In the genomic region with DNA sequence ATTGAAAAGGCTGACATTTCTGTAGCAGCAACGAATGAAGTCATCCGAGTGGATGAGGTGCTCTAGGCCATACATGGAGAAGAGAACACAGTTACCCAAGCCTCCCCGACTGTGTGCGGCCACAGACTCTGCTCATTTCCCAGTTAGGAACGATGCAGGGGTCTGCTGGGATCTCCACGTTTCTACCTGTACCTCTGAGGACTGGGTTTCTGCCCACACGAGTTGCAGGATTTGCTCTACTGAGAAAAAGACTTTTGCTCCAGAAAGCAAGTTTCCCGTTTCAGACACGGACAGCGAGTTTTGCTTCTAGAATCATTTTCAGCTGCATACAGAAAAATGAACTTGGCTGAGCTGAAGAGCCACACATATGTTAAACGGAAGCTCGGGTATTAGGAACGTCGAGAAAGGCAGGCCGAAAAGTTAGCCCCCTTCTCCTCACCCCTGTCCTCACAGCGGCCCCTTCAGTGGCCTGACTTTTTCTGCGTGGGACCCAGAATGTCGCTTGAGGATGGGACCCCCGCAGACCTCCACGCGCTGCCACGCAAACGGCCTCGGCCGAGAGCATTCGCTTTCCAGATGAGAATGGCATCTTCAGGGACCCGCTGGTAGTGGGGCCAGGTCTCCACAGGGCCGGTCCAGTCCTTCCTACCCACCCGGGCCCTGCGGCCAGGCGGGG, we compare ENCODE assay signal across 8 cellular contexts. TPM values are rescaled to one million over a fixed set of nuclear protein-coding genes. Genes with fewer than 3 reads are reported as not detected.
DNase-seq lines count a peak whose midpoint lies in the region; ATAC-seq and TF ChIP-seq lines count a peak whose summit lies in the region.

No MANE protein-coding gene starts in this region.

- H3K4me3 Mint-ChIP-seq in GM23338 (peak overlapping the region; percentile 71), activated B cell treated with CpG ODN at 0.5 μM for 24 hours (peak overlapping the region; percentile 77)

- H3K27ac Mint-ChIP-seq in GM23338 (no peak overlapping the region), activated B cell treated with CpG ODN at 0.5 μM for 24 hours (peak overlapping the region; percentile 84)

- H3K4me1 Mint-ChIP-seq in GM23338 (peaks cover 46% of the 10 kb centered on the region), activated B cell treated with CpG ODN at 0.5 μM for 24 hours (peaks cover 51% of the 10 kb centered on the region)

- ATAC-seq in GM23338 (peak; percentile 16), activated B cell treated with CpG ODN at 0.5 μM for 24 hours (ENCODE audit: low read depth) (peak; percentile 1)

- H3K36me3 Mint-ChIP-seq in GM23338 (ENCODE audit: low read depth) (no peaks in the 10 kb centered on the region), activated B cell treated with CpG ODN at 0.5 μM for 24 hours (ENCODE audit: low read depth) (peaks cover 4% of the 10 kb centered on the region)

- H3K4me1 ChIP-seq in GM23338 (ENCODE audit: insufficient read depth): peaks cover 21% of the 10 kb centered on the region
- no peaks in the 10 kb centered on the region for H3K4me1 ChIP-seq in cardiac muscle cell (ENCODE audit: low read depth)

- H3K9me3 Mint-ChIP-seq in GM23338 (no peaks in the 10 kb centered on the region; the same call in 2 of the 3 replicates), activated B cell treated with CpG ODN at 0.5 μM for 24 hours (no peaks in the 10 kb centered on the region)

- peak overlapping the region; percentile 88 for H2AFZ ChIP-seq in GM23338

- DNase-seq in GM23338 (ENCODE audit: low spot score) (peak; percentile 24), activated B cell treated with CpG ODN at 0.5 μM for 24 hours (no peak), cardiac muscle cell (ENCODE audit: low read depth in 1 of 2, low spot score in 1 of 2) (peak in 1 of 2 donors; percentile 48), retinal pigment epithelial cell (ENCODE audit: low read depth) (no peak), NCI-H82 treated with DMSO at 0.1 percent for 48 hours (lab: John Stamatoyannopoulos, UW; ENCODE audit: unreplicated experiment) (no peak), GM19238 (ENCODE audit: insufficient read length, low spot score) (no peak), NCI-H2171 treated with DMSO at 0.1 percent for 48 hours (lab: John Stamatoyannopoulos, UW) (no peak), NCI-H345 treated with DMSO at 0.1 percent for 48 hours (lab: John Stamatoyannopoulos, UW; ENCODE audit: unreplicated experiment) (no peak)

- TF ChIP-seq CTCF in GM23338 (conservative IDR thresholded peaks at IDR 0.05; ENCODE audit: low read depth in 2 of 2) (no peak), activated B cell treated with CpG ODN at 0.5 μM for 24 hours (IDR thresholded peaks at IDR 0.05) (no peak), cardiac muscle cell (IDR thresholded peaks at IDR 0.05; ENCODE audit: low read depth, low read length) (no peak), retinal pigment epithelial cell (conservative IDR thresholded peaks at IDR 0.05; ENCODE audit: low read depth, low read length) (no peak)

- peaks cover 10% of the 10 kb centered on the region; the same call in 1 of the 2 replicates for H3K79me2 ChIP-seq in GM23338 (replicated peaks; ENCODE audit: insufficient read depth)

- H3K4me3 ChIP-seq in GM23338: peak overlapping the region; percentile 93
- H3K4me3 ChIP-seq in cardiac muscle cell: peak overlapping the region; percentile 92
- peak overlapping the region; percentile 59 for H3K4me3 ChIP-seq in retinal pigment epithelial cell (ENCODE audit: low read length)

- no peaks in the 10 kb centered on the region for H3K36me3 ChIP-seq in GM23338 (ENCODE audit: insufficient read depth)
- H3K36me3 ChIP-seq in cardiac muscle cell: no peaks in the 10 kb centered on the region

- H3K27me3 Mint-ChIP-seq in GM23338 (ENCODE audit: insufficient read depth, low read depth, poor library complexity): peaks cover 38% of the 10 kb centered on the region
- H3K27me3 Mint-ChIP-seq in activated B cell treated with CpG ODN at 0.5 μM for 24 hours: peaks cover 2% of the 10 kb centered on the region

- H3K27me3 ChIP-seq in GM23338 (ENCODE audit: insufficient read depth) (peaks cover 49% of the 10 kb centered on the region), cardiac muscle cell (peaks cover 6% of the 10 kb centered on the region)

- H3K9me2 ChIP-seq in GM23338 (ENCODE audit: insufficient read depth): no peaks in the 10 kb centered on the region

- CTCF ChIA-PET in activated B cell treated with CpG ODN at 0.5 μM for 24 hours (lab: Charles Lee): interaction anchor here (1.2 kb wide), 1 partner anchor 14 kb away, joined by 3 read pairs; no protein-coding TSS in a partner anchor

- H4K20me1 ChIP-seq in GM23338 (replicated peaks; ENCODE audit: insufficient read depth): 0 out of 2 replicates have a peak, but pooled peaks cover 5% of the 10 kb centered on the region

- POLR2A ChIA-PET in activated B cell treated with CpG ODN at 0.5 μM for 24 hours (lab: Charles Lee): interaction anchor here (0.9 to 2.7 kb wide), 3 partner anchors 9 to 206 kb away, joined by 3 to 26 read pairs (median 7); a partner anchor contains a TSS

- intact Hi-C loops in activated B cell treated with CpG ODN at 0.5 μM for 24 hours (cut with micrococcal nuclease): loop anchor here (1.0 to 5.0 kb wide), 7 partner anchors 15 to 1105 kb away; a partner anchor contains a TSS

- peak overlapping the region; percentile 100 for H3K4me2 ChIP-seq in GM23338

- H3K27ac ChIP-seq in GM23338 (ENCODE audit: low read depth): no peak overlapping the region
- no peak overlapping the region for H3K27ac ChIP-seq in cardiac muscle cell

- no peaks in the 10 kb centered on the region for H3K9me3 ChIP-seq in cardiac muscle cell (ENCODE audit: low read depth)

- no peaks in the 10 kb centered on the region for H3F3A ChIP-seq in GM23338 (replicated peaks; ENCODE audit: low read depth)

TF ChIP-seq in GM23338, 12 proteins besides CTCF, POLR2A, EP300 and RAD21:
- TF ChIP-seq, protein P1, sequence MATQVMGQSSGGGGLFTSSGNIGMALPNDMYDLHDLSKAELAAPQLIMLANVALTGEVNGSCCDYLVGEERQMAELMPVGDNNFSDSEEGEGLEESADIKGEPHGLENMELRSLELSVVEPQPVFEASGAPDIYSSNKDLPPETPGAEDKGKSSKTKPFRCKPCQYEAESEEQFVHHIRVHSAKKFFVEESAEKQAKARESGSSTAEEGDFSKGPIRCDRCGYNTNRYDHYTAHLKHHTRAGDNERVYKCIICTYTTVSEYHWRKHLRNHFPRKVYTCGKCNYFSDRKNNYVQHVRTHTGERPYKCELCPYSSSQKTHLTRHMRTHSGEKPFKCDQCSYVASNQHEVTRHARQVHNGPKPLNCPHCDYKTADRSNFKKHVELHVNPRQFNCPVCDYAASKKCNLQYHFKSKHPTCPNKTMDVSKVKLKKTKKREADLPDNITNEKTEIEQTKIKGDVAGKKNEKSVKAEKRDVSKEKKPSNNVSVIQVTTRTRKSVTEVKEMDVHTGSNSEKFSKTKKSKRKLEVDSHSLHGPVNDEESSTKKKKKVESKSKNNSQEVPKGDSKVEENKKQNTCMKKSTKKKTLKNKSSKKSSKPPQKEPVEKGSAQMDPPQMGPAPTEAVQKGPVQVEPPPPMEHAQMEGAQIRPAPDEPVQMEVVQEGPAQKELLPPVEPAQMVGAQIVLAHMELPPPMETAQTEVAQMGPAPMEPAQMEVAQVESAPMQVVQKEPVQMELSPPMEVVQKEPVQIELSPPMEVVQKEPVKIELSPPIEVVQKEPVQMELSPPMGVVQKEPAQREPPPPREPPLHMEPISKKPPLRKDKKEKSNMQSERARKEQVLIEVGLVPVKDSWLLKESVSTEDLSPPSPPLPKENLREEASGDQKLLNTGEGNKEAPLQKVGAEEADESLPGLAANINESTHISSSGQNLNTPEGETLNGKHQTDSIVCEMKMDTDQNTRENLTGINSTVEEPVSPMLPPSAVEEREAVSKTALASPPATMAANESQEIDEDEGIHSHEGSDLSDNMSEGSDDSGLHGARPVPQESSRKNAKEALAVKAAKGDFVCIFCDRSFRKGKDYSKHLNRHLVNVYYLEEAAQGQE (IDR thresholded peaks at IDR 0.05; ENCODE audit: unreplicated experiment): no peak
- TF ChIP-seq EZH2 (IDR thresholded peaks at IDR 0.05; ENCODE audit: low read depth, unreplicated experiment): peak; percentile 45

RNA-seq across cellular contexts. Expression of a gene that starts 0.6 kb away (rescaled TPM):
- 18.8 and 33.8 TPM in 2 replicates for total RNA-seq in GM23338 (2014; rRNA removed; shearing (Covaris generic))
- polyA plus RNA-seq in GM23338 (2016; fragmentation: Nextera tagmentation; extraction: Ambion mirVana) (34.0 and 46.1 TPM in 2 replicates), cardiac muscle cell (27.7 and 43.8 TPM in 2 replicates)
- total RNA-seq in activated B cell treated with CpG ODN at 0.5 μM for 24 hours (33.0 and 36.0 TPM in 2 replicates), cardiac muscle cell (7.8 and 8.7 TPM in 2 replicates)
